Comparison of ENCODE assay signal across 8 cellular contexts in the genomic region with DNA sequence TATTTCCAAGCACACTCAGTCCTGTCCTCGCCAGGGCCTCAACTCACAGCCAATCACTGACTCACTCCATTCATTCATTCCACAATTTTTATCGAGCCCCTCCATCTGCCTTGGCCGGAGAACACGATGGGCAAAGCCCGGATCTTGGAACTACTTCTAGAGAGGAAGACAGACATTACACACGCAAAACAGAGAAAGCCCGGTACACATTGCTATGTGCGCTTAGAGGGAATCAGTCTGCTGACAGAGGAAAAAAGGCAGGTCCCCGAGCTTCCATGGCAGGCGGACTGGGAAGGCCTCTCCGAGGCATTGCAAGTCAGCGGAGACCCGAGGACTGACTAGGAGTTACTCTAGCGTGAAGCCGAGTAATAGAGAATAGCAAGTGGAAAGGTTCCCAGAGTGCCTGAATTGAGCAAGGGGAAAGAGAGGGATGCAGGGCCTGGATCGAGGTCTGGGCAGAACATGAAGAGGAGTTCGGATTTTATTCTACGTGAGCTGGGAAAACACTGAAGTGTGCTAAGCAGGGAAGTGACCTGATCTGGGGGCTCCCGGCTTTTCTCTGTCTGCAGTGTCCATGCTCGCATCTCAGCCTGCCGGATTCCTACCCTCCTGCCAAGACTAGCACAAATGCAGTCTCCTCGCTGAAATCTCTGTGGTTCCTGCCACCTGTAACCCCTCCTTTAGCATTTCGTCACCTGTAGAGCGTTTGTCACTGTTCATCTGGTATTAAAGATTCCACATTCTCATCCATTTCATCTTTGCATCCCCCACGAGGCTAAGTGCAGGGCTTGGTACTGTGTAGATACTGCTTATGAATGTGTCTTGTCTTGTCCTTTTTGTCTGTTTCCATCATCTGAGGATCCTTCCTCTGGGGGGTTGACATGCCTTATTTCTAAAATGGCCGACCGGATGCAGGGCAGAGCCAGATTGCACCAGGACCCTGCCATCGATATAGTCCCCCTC. TPM values are rescaled to one million over a fixed set of nuclear protein-coding genes. Genes with fewer than 3 reads are reported as not detected.
A peak's percentile ranks its signal among the peaks of the same experiment; 100 is the strongest.
DNase-seq lines count a peak whose midpoint lies in the region; ATAC-seq and TF ChIP-seq lines count a peak whose summit lies in the region.

No MANE protein-coding gene starts in this region.

- H3K79me2 ChIP-seq in Loucy (ENCODE audit: insufficient read depth, low read length) (peaks cover 13% of the 10 kb centered on the region), hepatocyte (peaks cover 13% of the 10 kb centered on the region)

- peak overlapping the region; percentile 79 for H3K27ac ChIP-seq in hepatocyte
- no peak overlapping the region for H3K27ac ChIP-seq in rectal smooth muscle tissue (ENCODE audit: low read depth, low read length)

- H3K9ac ChIP-seq in Loucy (ENCODE audit: low read depth, low read length, poor library complexity, severe bottlenecking): peak overlapping the region; percentile 81
- H3K9ac ChIP-seq in rectal smooth muscle tissue (ENCODE audit: low read length): no peak overlapping the region

- H3K36me3 ChIP-seq in Loucy (ENCODE audit: insufficient read depth, low read length) (no peaks in the 10 kb centered on the region), hepatocyte (replicated peaks; ENCODE audit: insufficient read depth, low read depth) (no peaks in the 10 kb centered on the region), rectal smooth muscle tissue (ENCODE audit: control insufficient read depth, insufficient read depth, low read length) (no peaks in the 10 kb centered on the region)

- peak; percentile 21 for DNase-seq in GM03348 (ENCODE audit: low spot score)
- peak in 38 of 56 donors; percentile 13 to 70 (median 42) for DNase-seq in amygdala (lab: John Stamatoyannopoulos, UW)
- peak; percentile 33 for DNase-seq in hepatocyte (ENCODE audit: low spot score)
- DNase-seq in amniotic stem cell (lab: John Stamatoyannopoulos, UW): no peak
- DNase-seq in activated CD8-positive, alpha-beta memory T cell treated with anti-CD3 and anti-CD28 coated beads for 24 hours: no peak

- no peak for ATAC-seq in HG02759 (IDR thresholded peaks at IDR 0.05; ENCODE audit: unreplicated experiment)

- no peaks in the 10 kb centered on the region for H3K9me3 ChIP-seq in Loucy (ENCODE audit: insufficient read depth, low read depth, low read length)
- H3K9me3 ChIP-seq in hepatocyte (ENCODE audit: low read depth): no peaks in the 10 kb centered on the region

- WGBS in hepatocyte (ENCODE audit: low lambda C conversion rate, missing lambda C conversion rate): 29% methylated on average over 28 of the region's 28 CpGs

- H2AFZ ChIP-seq in Loucy (ENCODE audit: low read length) (peak overlapping the region; percentile 93), hepatocyte (peak overlapping the region; percentile 13)

- no peak for TF ChIP-seq CTCF in Loucy (conservative IDR thresholded peaks at IDR 0.05; ENCODE audit: low read length)
- TF ChIP-seq CTCF in hepatocyte (IDR thresholded peaks at IDR 0.05; ENCODE audit: poor library complexity): no peak

- H3F3A ChIP-seq in Loucy (ENCODE audit: low read depth): no peaks in the 10 kb centered on the region

- H3K4me1 ChIP-seq in Loucy (ENCODE audit: insufficient read depth, low read length, poor library complexity, severe bottlenecking) (peaks cover 38% of the 10 kb centered on the region), hepatocyte (ENCODE audit: insufficient read depth) (no peaks in the 10 kb centered on the region), rectal smooth muscle tissue (ENCODE audit: control insufficient read depth, insufficient read depth, low read length) (no peaks in the 10 kb centered on the region)

- H3K27me3 ChIP-seq in Loucy (ENCODE audit: insufficient read depth, low read length, poor library complexity, severe bottlenecking): no peaks in the 10 kb centered on the region
- H3K27me3 ChIP-seq in hepatocyte: peaks cover 2% of the 10 kb centered on the region
- peaks cover 5% of the 10 kb centered on the region for H3K27me3 ChIP-seq in rectal smooth muscle tissue (ENCODE audit: control insufficient read depth, insufficient read depth, low read length)

- H4K20me1 ChIP-seq in Loucy (ENCODE audit: insufficient read depth, low read length, poor library complexity, severe bottlenecking): no peaks in the 10 kb centered on the region
- no peaks in the 10 kb centered on the region for H4K20me1 ChIP-seq in hepatocyte (ENCODE audit: insufficient read depth, poor library complexity, severe bottlenecking)

- no peaks in the 10 kb centered on the region for H3K9me2 ChIP-seq in Loucy (replicated peaks; ENCODE audit: low read depth, low read length)
- H3K9me2 ChIP-seq in hepatocyte (replicated peaks; ENCODE audit: insufficient read depth): no peaks in the 10 kb centered on the region

- H3K4me2 ChIP-seq in Loucy (ENCODE audit: low read depth, low read length, poor library complexity, severe bottlenecking) (peak overlapping the region; percentile 99), hepatocyte (peak overlapping the region; percentile 90)

- H3K4me3 ChIP-seq in Loucy (ENCODE audit: low read length, poor library complexity, severe bottlenecking) (peak overlapping the region; percentile 82), hepatocyte (peak overlapping the region; percentile 56), rectal smooth muscle tissue (ENCODE audit: low read length) (peak overlapping the region; percentile 72)

RNA-seq across cellular contexts. Expression of gene DNAJC6, which starts 54.0 kb away (rescaled TPM):
- total RNA-seq in hepatocyte: 5.7 and 11.2 TPM in 2 replicates
- polyA plus RNA-seq in hepatocyte: 6.0 and 9.3 TPM in 2 replicates

Comparison
In these comparisons a context has a peak if more than half of its experiments do, and no peak if none do; other contexts are left out.
1. DNase-seq: peak in GM03348 (single experiment), amygdala (38 of 56) and hepatocyte (single experiment); none in amniotic stem cell (single experiment) and activated CD8-positive, alpha-beta memory T cell treated with anti-CD3 and anti-CD28 coated beads for 24 hours (single experiment).
2. Peak in every context shown above with its lines, with median percentiles within 50 percentile points of each other: H3K4me3 ChIP-seq.